Comparison of ENCODE assay signal across 11 cellular contexts in the genomic region with DNA sequence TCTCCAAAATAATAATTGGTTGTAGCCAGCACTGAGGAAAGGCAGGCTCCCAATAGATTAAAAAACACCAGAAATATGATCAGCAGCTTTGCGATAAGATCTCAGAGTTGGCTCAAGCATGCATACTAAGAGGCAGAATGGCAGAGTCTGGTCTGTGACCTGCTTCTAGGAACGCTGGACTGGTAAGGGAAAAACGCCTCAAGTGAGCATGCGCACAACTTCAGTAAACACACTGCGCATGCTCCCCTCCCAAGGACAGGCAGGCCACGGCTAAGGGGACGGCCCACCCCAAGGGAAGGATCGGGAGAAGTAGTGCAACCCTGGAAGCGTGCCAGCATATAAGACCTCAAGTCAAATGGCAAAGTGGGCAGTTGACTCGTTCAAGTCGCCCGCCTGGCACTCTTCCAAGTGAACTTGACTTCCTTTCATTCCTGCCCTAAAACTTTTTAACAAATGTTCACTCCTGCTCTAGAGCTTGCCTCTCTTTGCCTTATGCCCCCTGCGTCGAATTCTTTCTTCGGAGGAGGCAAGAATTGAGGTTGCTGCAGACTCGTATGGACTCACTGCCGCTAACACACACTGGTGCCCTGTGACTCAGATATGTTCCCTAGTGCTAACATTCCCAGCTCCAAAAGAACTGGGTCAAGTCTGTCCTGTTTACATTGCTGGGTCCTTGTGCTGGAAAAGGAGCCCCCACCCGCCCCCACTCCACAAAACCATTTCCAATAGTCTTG. TPM values are rescaled to one million over a fixed set of nuclear protein-coding genes. Genes with fewer than 3 reads are reported as not detected.
A peak's percentile ranks its signal among the peaks of the same experiment; 100 is the strongest.
DNase-seq lines count a peak whose midpoint lies in the region; ATAC-seq, FAIRE-seq and TF ChIP-seq lines count a peak whose summit lies in the region.
"Had no signal": no experiment of that assay in that cellular context is flagged by ENCODE, and none has a peak within 500 bp of the region (broad histone marks: within the 10 kb centered on the region; RNA-seq: fewer than 3 reads in every experiment).

No MANE protein-coding gene starts in this region.

- TF ChIP-seq POLR2A in GM12878 (IDR thresholded peaks at IDR 0.05; ENCODE audit: low read depth, low read length): no peak
- TF ChIP-seq POLR2A in prostate gland (IDR thresholded peaks at IDR 0.05): peak; percentile 20

- in situ Hi-C loops in GM12878 (cut with MboI): loop anchor here (10.0 kb wide), 1 partner anchor 999 kb away; no protein-coding TSS in a partner anchor

- H3K27ac ChIP-seq in GM12878 (ENCODE audit: control insufficient read depth, insufficient read depth): no peak overlapping the region
- H3K27ac ChIP-seq in prostate gland: peak overlapping the region; percentile 7 to 62

- SMC1A ChIA-PET in GM12878 (lab: Charles Lee; ENCODE audit: uncharacterized antibody, unreplicated experiment): interaction anchor here (0.7 to 8.4 kb wide), 4 partner anchors 17 to 78 kb away, joined by 3 to 108 read pairs (median 3); a partner anchor contains a TSS

- TF ChIP-seq EP300 in GM12878 (IDR thresholded peaks at IDR 0.05; ENCODE audit: borderline replicate concordance in 1 of 2, control insufficient read depth in 1 of 2, low read depth in 2 of 2, low read length in 2 of 2): no peak

- H3K9me3 ChIP-seq in GM12878 (replicated peaks; ENCODE audit: control insufficient read depth, insufficient read depth, low read length) (peaks cover 2% of the 10 kb centered on the region; the same call in 2 of the 3 replicates), prostate gland (no peaks in the 10 kb centered on the region)

- RAD21 ChIA-PET in GM12878 (lab: Charles Lee; ENCODE audit: unreplicated experiment): interaction anchor here (0.5 kb wide), 1 partner anchor 387 kb away, joined by 3 read pairs; no protein-coding TSS in a partner anchor

- H3K27me3 ChIP-seq in GM12878 (replicated peaks in 1 of 2; ENCODE audit: control insufficient read depth in 2 of 2, insufficient read depth in 2 of 2, low read length in 1 of 2) (no peaks in the 10 kb centered on the region), prostate gland (replicated peaks; ENCODE audit: insufficient read depth) (no peaks in the 10 kb centered on the region)

- DNase-seq in Daoy (ENCODE audit: low read depth) (peak; percentile 33), NCI-H2196 (lab: John Stamatoyannopoulos, UW; ENCODE audit: unreplicated experiment) (peak; percentile 86), GM12878 (ENCODE audit: low read depth, low spot score) (no peak), prostate gland (ENCODE audit: low spot score) (peak; percentile 62)
- DNase-seq in activated CD8-positive, alpha-beta memory T cell treated with anti-CD3 and anti-CD28 coated beads, Interleukin-2, amount 50 U/mL, for 48 hours: no peak
- DNase-seq: activated CD8-positive, alpha-beta memory T cell treated with anti-CD3 and anti-CD28 coated beads, Interleukin-2, amount 50 U/mL, for 4 hours; H9; small intestine had no signal

- CTCF ChIA-PET in GM12878 (lab: Yijun Ruan, JAX): no interaction called here

- H3K4me2 ChIP-seq in GM12878 (ENCODE audit: control insufficient read depth, insufficient read depth): no peak overlapping the region; the same call in 1 of the 2 replicates

- no peak for TF ChIP-seq RAD21 in GM12878 (IDR thresholded peaks at IDR 0.05; ENCODE audit: insufficient read depth, low read depth, low read length)

- intact Hi-C loops in GM12878 (cut with micrococcal nuclease; ENCODE audit: unreplicated experiment): no loop called here
- intact Hi-C loops in prostate gland (cut with DNase I): no loop called here

- POLR2A ChIA-PET in GM12878 (lab: Charles Lee): interaction anchor here (0.5 to 1.0 kb wide), 3 partner anchors 48 to 334 kb away, joined by 3 to 9 read pairs (median 7); no protein-coding TSS in a partner anchor

- H3K4me3 ChIP-seq in GM12878 (no peak overlapping the region), prostate gland (no peak overlapping the region)

- BruUV-seq in GM12878 (replicated peaks; lab: Mats Ljungman, UMichigan): no TSS peak

- ATAC-seq in GM12878: no peak
- no peak for ATAC-seq in HG03039 (IDR thresholded peaks at IDR 0.05; ENCODE audit: unreplicated experiment)
- no peak for ATAC-seq in HG02623 (IDR thresholded peaks at IDR 0.05; ENCODE audit: unreplicated experiment)

- TF ChIP-seq CTCF in GM12878 (IDR thresholded peaks at IDR 0.05 in 2 of 3, conservative IDR thresholded peaks at IDR 0.05 in 1 of 3; ENCODE audit: control insufficient read depth in 2 of 3, extremely low read depth in 1 of 3, insufficient read depth in 1 of 3, low read depth in 3 of 3, low read length in 3 of 3): no peak
- TF ChIP-seq CTCF in prostate gland (IDR thresholded peaks at IDR 0.05): no peak

- H3K4me1 ChIP-seq in GM12878 (ENCODE audit: control insufficient read depth, insufficient read depth, low read length): peaks cover 54% of the 10 kb centered on the region
- H3K4me1 ChIP-seq in prostate gland (replicated peaks): no peaks in the 10 kb centered on the region

- FAIRE-seq in GM12878 (lab: Jason Lieb, UNC): no peak
- FAIRE-seq: small intestine had no signal

- no peaks in the 10 kb centered on the region for H3K36me3 ChIP-seq in GM12878 (ENCODE audit: control insufficient read depth in 2 of 2, insufficient read depth in 2 of 2, low read length in 1 of 2)
- no peaks in the 10 kb centered on the region for H3K36me3 ChIP-seq in prostate gland

- no peaks in the 10 kb centered on the region for H4K20me1 ChIP-seq in GM12878 (ENCODE audit: control insufficient read depth, insufficient read depth)

- no peaks in the 10 kb centered on the region for H3K79me2 ChIP-seq in GM12878 (ENCODE audit: control insufficient read depth, insufficient read depth, low read length)

- WGBS in GM12878 (ENCODE audit: insufficient coverage, insufficient replicate concordance, low lambda C conversion rate, missing lambda C conversion rate): 90% methylated on average over 18 of the region's 18 CpGs
- WGBS in prostate gland: 41% methylated on average over 18 of the region's 18 CpGs

- H2AFZ ChIP-seq in GM12878 (ENCODE audit: control insufficient read depth, low read depth, low read length): no peak overlapping the region

- H3K9ac ChIP-seq in GM12878 (ENCODE audit: control insufficient read depth, insufficient read depth, low read length): no peak overlapping the region

RNA-seq across cellular contexts. Expression of a gene that starts 22.4 kb away (rescaled TPM):
- total RNA-seq in Daoy (2014; rRNA removed; shearing (Covaris generic)): not detected in 2 replicates
- total RNA-seq in GM12878 (2013; cell fraction: nucleolus; rRNA removed): not detected in 2 replicates
- not detected in 2 replicates for total RNA-seq in GM12878 (2014; rRNA removed)
- total RNA-seq in GM12878 (2014; rRNA removed; fragmentation: Illumina TruSeq; extraction: Trizol): not detected in 2 replicates
- total RNA-seq in GM12878 (2021): 0.56 TPM in 1 of 2 replicates, not detected in the other
- polyA plus RNA-seq in GM12878 (2011; ENCODE audit: low read depth): not detected
- polyA plus RNA-seq in GM12878 (2011; rRNA removed): not detected in 2 replicates
- polyA plus RNA-seq in GM12878 (2011; cell fraction: cytosol; rRNA removed): not detected in 2 replicates
- not detected in 2 replicates for polyA plus RNA-seq in GM12878 (2011; cell fraction: nucleus; rRNA removed)
- polyA plus RNA-seq in GM12878 (2012): not detected in 2 replicates
- not detected in 2 replicates for polyA plus RNA-seq in GM12878 (2014; fragmentation: Illumina TruSeq; extraction: Trizol)
- under 1 TPM in 1 of 2 experiments, not detected in 1; 0.20 TPM for polyA plus RNA-seq in GM12878 (2014; fragmentation: Nextera tagmentation; extraction: Ambion mirVana)
- not detected in 2 replicates for polyA plus RNA-seq in GM12878 (2014; rRNA removed)
- not detected for polyA plus RNA-seq in GM12878 (2016; fragmentation: Nextera tagmentation; extraction: Ambion mirVana)
- not detected in 2 replicates for polyA minus RNA-seq in GM12878 (2011; rRNA and poly(A)+ RNA removed)
- polyA minus RNA-seq in GM12878 (2011; cell fraction: cytosol; rRNA and poly(A)+ RNA removed): not detected in 2 replicates
- polyA minus RNA-seq in GM12878 (2011; cell fraction: nucleus; rRNA and poly(A)+ RNA removed): not detected in 2 replicates
- 100 to 1,000 TPM in 1 of 2 donors, 1 to 10 TPM in 1; 1.8 to 992 TPM for total RNA-seq in prostate gland
- total RNA-seq: H9; T-helper 2 cell treated with Interferon-gamma antibody and Interleukin-4, amounts not matched to agents 100 ng/mL and 5 ng/mL, for 36 hours had no signal
- polyA plus RNA-seq: small intestine had no signal

RNA-seq across cellular contexts. Expression of a gene that starts 27.3 kb away (rescaled TPM):
- not detected in 2 replicates for total RNA-seq in Daoy (2014; rRNA removed; shearing (Covaris generic))
- not detected in 2 replicates for total RNA-seq in GM12878 (2013; cell fraction: nucleolus; rRNA removed)
- total RNA-seq in GM12878 (2014; rRNA removed) (not detected in 2 replicates), GM12878 (2014; rRNA removed; fragmentation: Illumina TruSeq; extraction: Trizol) (not detected in 2 replicates), GM12878 (2021) (not detected in 2 replicates), prostate gland (100 to 1,000 TPM in 1 of 2 donors, not detected in 1; 343 TPM)
- polyA plus RNA-seq in GM12878 (2011; ENCODE audit: low read depth): not detected
- polyA plus RNA-seq in GM12878 (2011; rRNA removed) (not detected in 2 replicates), GM12878 (2014; fragmentation: Illumina TruSeq; extraction: Trizol) (not detected in 2 replicates), GM12878 (2014; fragmentation: Nextera tagmentation; extraction: Ambion mirVana) (not detected), GM12878 (2014; rRNA removed) (0.27 TPM in 1 of 2 replicates, not detected in the other), GM12878 (2016; fragmentation: Nextera tagmentation; extraction: Ambion mirVana) (not detected)
- not detected in 2 replicates for polyA plus RNA-seq in GM12878 (2011; cell fraction: cytosol; rRNA removed)
- not detected in 2 replicates for polyA plus RNA-seq in GM12878 (2011; cell fraction: nucleus; rRNA removed)
- not detected in 2 replicates for polyA plus RNA-seq in GM12878 (2012)
- not detected in 2 replicates for polyA minus RNA-seq in GM12878 (2011; rRNA and poly(A)+ RNA removed)
- not detected in 2 replicates for polyA minus RNA-seq in GM12878 (2011; cell fraction: cytosol; rRNA and poly(A)+ RNA removed)
- polyA minus RNA-seq in GM12878 (2011; cell fraction: nucleus; rRNA and poly(A)+ RNA removed): not detected in 2 replicates
- total RNA-seq: H9; T-helper 2 cell treated with Interferon-gamma antibody and Interleukin-4, amounts not matched to agents 100 ng/mL and 5 ng/mL, for 36 hours had no signal
- polyA plus RNA-seq: small intestine had no signal

RNA-seq across cellular contexts. Expression of a gene that starts 30.1 kb away (rescaled TPM):
- total RNA-seq in Daoy (2014; rRNA removed; shearing (Covaris generic)): not detected in 2 replicates
- not detected in 2 replicates for total RNA-seq in GM12878 (2013; cell fraction: nucleolus; rRNA removed)
- total RNA-seq in GM12878 (2014; rRNA removed) (not detected in 2 replicates), GM12878 (2014; rRNA removed; fragmentation: Illumina TruSeq; extraction: Trizol) (not detected in 2 replicates), GM12878 (2021) (not detected in 2 replicates), prostate gland (not detected)
- not detected for polyA plus RNA-seq in GM12878 (2011; ENCODE audit: low read depth)
- polyA plus RNA-seq in GM12878 (2011; rRNA removed) (not detected in 2 replicates), GM12878 (2014; fragmentation: Illumina TruSeq; extraction: Trizol) (not detected in 2 replicates), GM12878 (2014; fragmentation: Nextera tagmentation; extraction: Ambion mirVana) (not detected), GM12878 (2014; rRNA removed) (not detected in 2 replicates), GM12878 (2016; fragmentation: Nextera tagmentation; extraction: Ambion mirVana) (not detected)
- polyA plus RNA-seq in GM12878 (2011; cell fraction: cytosol; rRNA removed): not detected in 2 replicates
- polyA plus RNA-seq in GM12878 (2011; cell fraction: nucleus; rRNA removed): not detected in 2 replicates
- not detected in 2 replicates for polyA plus RNA-seq in GM12878 (2012)
- not detected in 2 replicates for polyA minus RNA-seq in GM12878 (2011; rRNA and poly(A)+ RNA removed)
- not detected in 2 replicates for polyA minus RNA-seq in GM12878 (2011; cell fraction: cytosol; rRNA and poly(A)+ RNA removed)
- polyA minus RNA-seq in GM12878 (2011; cell fraction: nucleus; rRNA and poly(A)+ RNA removed): not detected in 2 replicates
- total RNA-seq: H9; T-helper 2 cell treated with Interferon-gamma antibody and Interleukin-4, amounts not matched to agents 100 ng/mL and 5 ng/mL, for 36 hours had no signal
- polyA plus RNA-seq: small intestine had no signal

RNA-seq across cellular contexts. Expression of a gene that starts 34.4 kb away (rescaled TPM):
- total RNA-seq in Daoy (2014; rRNA removed; shearing (Covaris generic)): not detected in 2 replicates
- not detected in 2 replicates for total RNA-seq in GM12878 (2013; cell fraction: nucleolus; rRNA removed)
- total RNA-seq in GM12878 (2014; rRNA removed) (not detected in 2 replicates), GM12878 (2014; rRNA removed; fragmentation: Illumina TruSeq; extraction: Trizol) (not detected in 2 replicates), GM12878 (2021) (not detected in 2 replicates), prostate gland (not detected)
- polyA plus RNA-seq in GM12878 (2011; ENCODE audit: low read depth): not detected
- polyA plus RNA-seq in GM12878 (2011; rRNA removed) (not detected in 2 replicates), GM12878 (2014; fragmentation: Illumina TruSeq; extraction: Trizol) (not detected in 2 replicates), GM12878 (2014; fragmentation: Nextera tagmentation; extraction: Ambion mirVana) (not detected), GM12878 (2014; rRNA removed) (not detected in 2 replicates), GM12878 (2016; fragmentation: Nextera tagmentation; extraction: Ambion mirVana) (not detected)
- polyA plus RNA-seq in GM12878 (2011; cell fraction: cytosol; rRNA removed): not detected in 2 replicates
- not detected in 2 replicates for polyA plus RNA-seq in GM12878 (2011; cell fraction: nucleus; rRNA removed)
- polyA plus RNA-seq in GM12878 (2012): not detected in 2 replicates
- not detected in 2 replicates for polyA minus RNA-seq in GM12878 (2011; rRNA and poly(A)+ RNA removed)
- not detected in 2 replicates for polyA minus RNA-seq in GM12878 (2011; cell fraction: cytosol; rRNA and poly(A)+ RNA removed)
- not detected in 2 replicates for polyA minus RNA-seq in GM12878 (2011; cell fraction: nucleus; rRNA and poly(A)+ RNA removed)
- total RNA-seq: H9; T-helper 2 cell treated with Interferon-gamma antibody and Interleukin-4, amounts not matched to agents 100 ng/mL and 5 ng/mL, for 36 hours had no signal
- polyA plus RNA-seq: small intestine had no signal

RNA-seq across cellular contexts. Expression of a gene that starts 41.7 kb away (rescaled TPM):
- 30.2 and 30.8 TPM in 2 replicates for total RNA-seq in Daoy (2014; rRNA removed; shearing (Covaris generic))
- 50.7 and 51.0 TPM in 2 replicates for total RNA-seq in GM12878 (2013; cell fraction: nucleolus; rRNA removed)
- total RNA-seq in GM12878 (2014; rRNA removed) (30.3 and 38.6 TPM in 2 replicates), GM12878 (2014; rRNA removed; fragmentation: Illumina TruSeq; extraction: Trizol) (25.4 and 26.6 TPM in 2 replicates), GM12878 (2021) (39.2 and 39.3 TPM in 2 replicates), prostate gland (10 to 100 TPM in 1 of 2 donors, 1 to 10 TPM in 1; 6.0 to 16.3 TPM)
- polyA plus RNA-seq in GM12878 (2011; ENCODE audit: low read depth): 18.7 TPM
- polyA plus RNA-seq in GM12878 (2011; rRNA removed) (34.0 and 51.7 TPM in 2 replicates), GM12878 (2014; fragmentation: Illumina TruSeq; extraction: Trizol) (47.1 and 65.7 TPM in 2 replicates), GM12878 (2014; fragmentation: Nextera tagmentation; extraction: Ambion mirVana) (10 to 100 TPM in 1 of 2 experiments, 1 to 10 TPM in 1; 9.6 to 21.7 TPM), GM12878 (2014; rRNA removed) (28.5 and 34.6 TPM in 2 replicates), GM12878 (2016; fragmentation: Nextera tagmentation; extraction: Ambion mirVana) (10 to 100 TPM; 26.4 to 68.8 TPM)
- 16.0 and 24.0 TPM in 2 replicates for polyA plus RNA-seq in GM12878 (2011; cell fraction: cytosol; rRNA removed)
- 18.6 and 23.4 TPM in 2 replicates for polyA plus RNA-seq in GM12878 (2011; cell fraction: nucleus; rRNA removed)
- 25.6 and 28.3 TPM in 2 replicates for polyA plus RNA-seq in GM12878 (2012)
- 14.5 and 20.4 TPM in 2 replicates for polyA minus RNA-seq in GM12878 (2011; rRNA and poly(A)+ RNA removed)
- 6.9 and 8.0 TPM in 2 replicates for polyA minus RNA-seq in GM12878 (2011; cell fraction: cytosol; rRNA and poly(A)+ RNA removed)
- polyA minus RNA-seq in GM12878 (2011; cell fraction: nucleus; rRNA and poly(A)+ RNA removed): 5.2 and 6.1 TPM in 2 replicates

Comparison
In these comparisons a context has a peak if more than half of its experiments do, and no peak if none do; other contexts are left out.
1. DNase-seq: peak in Daoy (single experiment), NCI-H2196 (single experiment) and prostate gland (single experiment); none in GM12878 (single experiment) and activated CD8-positive, alpha-beta memory T cell treated with anti-CD3 and anti-CD28 coated beads, Interleukin-2, amount 50 U/mL, for 48 hours (single experiment).